ENCODE assay signal across 8 cellular contexts in the genomic region with DNA sequence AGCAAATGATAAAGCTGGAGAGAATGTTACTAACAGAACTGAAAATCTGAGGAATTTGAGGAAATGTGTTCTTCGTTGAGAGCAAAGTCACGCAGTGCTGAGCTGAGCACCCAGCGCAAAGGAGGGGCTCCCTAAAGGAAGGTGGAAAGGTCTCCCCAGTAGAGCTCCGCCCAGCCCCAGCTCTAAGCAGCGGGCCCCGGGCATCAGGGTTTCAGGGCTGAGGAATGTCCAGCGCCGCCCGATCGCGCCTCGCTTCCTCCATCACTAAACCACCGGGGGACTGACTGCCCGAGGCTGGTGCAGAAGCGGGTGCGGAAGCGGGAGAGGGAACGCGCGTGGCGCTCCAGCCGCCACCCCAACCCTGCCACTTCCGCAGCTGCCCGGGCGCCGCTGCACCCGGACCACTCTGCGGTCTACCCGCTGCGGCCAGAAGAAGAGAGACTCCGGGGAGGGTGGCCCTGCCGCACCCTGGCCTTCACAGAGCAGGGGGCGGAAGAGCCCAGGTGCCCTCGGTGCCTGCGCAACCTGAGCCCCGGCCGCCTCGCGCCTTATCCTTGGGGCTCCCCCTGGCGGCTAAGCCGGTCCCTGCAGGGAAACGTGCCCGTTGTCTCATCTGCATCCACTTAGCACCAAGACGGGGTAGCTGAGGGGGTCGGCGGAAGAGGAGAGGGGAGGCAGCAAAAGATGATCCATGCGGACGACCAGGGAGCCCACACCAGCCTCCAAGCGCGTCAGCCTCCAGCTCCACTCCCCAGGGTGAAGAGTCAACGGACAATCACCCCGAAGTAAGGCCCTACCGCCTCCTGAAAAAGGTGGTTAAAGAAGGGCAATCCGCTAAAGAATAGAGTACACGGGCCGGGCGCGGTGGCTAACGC. TPM values are rescaled to one million over a fixed set of nuclear protein-coding genes. Genes with fewer than 3 reads are reported as not detected.
DNase-seq lines count a peak whose midpoint lies in the region; ATAC-seq and TF ChIP-seq lines count a peak whose summit lies in the region.

No MANE protein-coding gene starts in this region.

- in situ Hi-C loops in G401 (cut with HindIII; ENCODE audit: low sequenced_read_pairs): no loop called here

- H2BK15ac ChIP-seq in H9 (ENCODE audit: low read depth, low read length): no peak overlapping the region

- H3K79me2 ChIP-seq in H9 (ENCODE audit: insufficient read depth, low read length) (no peaks in the 10 kb centered on the region), hepatocyte (no peaks in the 10 kb centered on the region)

- H2AK5ac ChIP-seq in H9 (ENCODE audit: insufficient read length, low read length): no peak overlapping the region

- H3K9me3 Mint-ChIP-seq in H9: peaks cover 4 to 8% of the 10 kb centered on the region in 2 experiments; a peak in 4 of 5 replicates

- TF ChIP-seq CTCF in H9 (conservative IDR thresholded peaks at IDR 0.05): peak; percentile 99
- peak; percentile 91 to 98 (median 96) for TF ChIP-seq CTCF in ascending aorta (IDR thresholded peaks at IDR 0.05)
- TF ChIP-seq CTCF in hepatocyte (IDR thresholded peaks at IDR 0.05; ENCODE audit: poor library complexity): peak; percentile 97
- peak; percentile 95 for TF ChIP-seq CTCF in retinal pigment epithelial cell (conservative IDR thresholded peaks at IDR 0.05; ENCODE audit: low read depth, low read length)

- H2BK20ac ChIP-seq in H9 (ENCODE audit: low read depth, low read length, poor library complexity, severe bottlenecking): no peak overlapping the region

- no peak overlapping the region for H3K27ac ChIP-seq in H9 (ENCODE audit: insufficient read length, low read depth, low read length)
- peak overlapping the region in 1 of 2 donors; percentile 34 for H3K27ac ChIP-seq in ascending aorta
- H3K27ac ChIP-seq in hepatocyte: peak overlapping the region; percentile 37

- intact Hi-C loops in ascending aorta (cut with DNase I): loop anchor here (1.0 to 5.0 kb wide), 4 partner anchors 77 to 248 kb away; no protein-coding TSS in a partner anchor

- H3K27me3 Mint-ChIP-seq in H9 (ENCODE audit: low read depth): peaks cover 41% of the 10 kb centered on the region
- peaks cover 13% of the 10 kb centered on the region for H3K27me3 Mint-ChIP-seq in T-helper 17 cell

- H2AFZ ChIP-seq in H9 (ENCODE audit: low read length) (no peak overlapping the region), hepatocyte (peak overlapping the region; percentile 66)

- peak overlapping the region; percentile 58; the same call in 1 of the 2 replicates for H3K14ac ChIP-seq in H9 (ENCODE audit: insufficient read depth, low read length)

- H3K4me1 ChIP-seq in H9 (ENCODE audit: insufficient read depth, low read length) (no peaks in the 10 kb centered on the region), ascending aorta (no peaks in the 10 kb centered on the region), hepatocyte (ENCODE audit: insufficient read depth) (peaks cover 4% of the 10 kb centered on the region)

- peak overlapping the region; percentile 54 to 71 for H3K4me3 Mint-ChIP-seq in H9
- peak overlapping the region; percentile 86 for H3K4me3 Mint-ChIP-seq in T-helper 17 cell

- H3K4me1 Mint-ChIP-seq in H9 (peaks cover 7 to 11% of the 10 kb centered on the region in 2 experiments), T-helper 17 cell (peaks cover 20% of the 10 kb centered on the region)

- H3K4me2 ChIP-seq in H9 (ENCODE audit: insufficient read depth, insufficient read length, low read length): peak overlapping the region; percentile 22
- H3K4me2 ChIP-seq in hepatocyte: peak overlapping the region; percentile 91

- H3T11ph ChIP-seq in H9 (ENCODE audit: low read length): no peak overlapping the region

- H3K23me2 ChIP-seq in H9 (ENCODE audit: insufficient read length, low read depth, low read length, poor library complexity, severe bottlenecking): peaks cover 5% of the 10 kb centered on the region

- H2BK120ac ChIP-seq in H9 (ENCODE audit: low read depth, low read length, poor library complexity, severe bottlenecking): no peak overlapping the region

- no CpG with 5 or more reads among the region's 59 CpGs for WGBS in H9 (ENCODE audit: extremely low coverage, insufficient read length, low lambda C conversion rate)
- WGBS in hepatocyte (ENCODE audit: low lambda C conversion rate, missing lambda C conversion rate): 7% methylated on average over 57 of the region's 59 CpGs

- H4K20me1 ChIP-seq in H9 (ENCODE audit: control insufficient read depth, insufficient read depth, insufficient read length) (no peaks in the 10 kb centered on the region), hepatocyte (ENCODE audit: insufficient read depth, poor library complexity, severe bottlenecking) (no peaks in the 10 kb centered on the region)

- H3K9me2 ChIP-seq in hepatocyte (replicated peaks; ENCODE audit: insufficient read depth): no peaks in the 10 kb centered on the region

- ATAC-seq in T-helper 17 cell (peak; percentile 92), HG02884 (IDR thresholded peaks at IDR 0.05; ENCODE audit: unreplicated experiment) (no peak)

- DNase-seq in G401 (ENCODE audit: low spot score) (peak; percentile 81), H9 (peak; percentile 96), NCI-H1105 (lab: John Stamatoyannopoulos, UW) (peak; percentile 85), T-helper 17 cell (peak; percentile 82 to 97 (median 87)), ascending aorta (ENCODE audit: low spot score in 2 of 2) (peak; percentile 41 to 90), hepatocyte (ENCODE audit: low spot score) (peak; percentile 88), retinal pigment epithelial cell (ENCODE audit: low read depth) (no peak)

- no peak overlapping the region for H2BK12ac ChIP-seq in H9 (ENCODE audit: insufficient read length, low read depth, low read length)

- no peak overlapping the region for H4K91ac ChIP-seq in H9 (ENCODE audit: insufficient read length, low read depth, low read length)

- H3K79me1 ChIP-seq in H9 (ENCODE audit: insufficient read depth, low read depth, low read length, poor library complexity, severe bottlenecking): no peaks in the 10 kb centered on the region

- no peak overlapping the region for H4K5ac ChIP-seq in H9 (ENCODE audit: insufficient read length, low read depth, low read length)

- no peak overlapping the region for H2BK5ac ChIP-seq in H9 (ENCODE audit: insufficient read length, low read length)

- H3K27me3 ChIP-seq in H9 (ENCODE audit: insufficient read depth, low read length) (no peaks in the 10 kb centered on the region), ascending aorta (no peaks in the 10 kb centered on the region), hepatocyte (no peaks in the 10 kb centered on the region)

- H3K23ac ChIP-seq in H9 (ENCODE audit: insufficient read length, low read depth, low read length): no peak overlapping the region

- peak overlapping the region; percentile 28 for H3K18ac ChIP-seq in H9 (ENCODE audit: insufficient read length, low read depth, low read length)

- no peak overlapping the region for H3K4ac ChIP-seq in H9 (ENCODE audit: low read depth, low read length)

- H3K9me3 ChIP-seq in H9 (ENCODE audit: control insufficient read depth, low read depth, low read length) (no peaks in the 10 kb centered on the region), T-helper 17 cell (ENCODE audit: control insufficient read depth, low read length, poor library complexity, severe bottlenecking) (no peaks in the 10 kb centered on the region), ascending aorta (no peaks in the 10 kb centered on the region), hepatocyte (ENCODE audit: low read depth) (no peaks in the 10 kb centered on the region)

- H3K56ac ChIP-seq in H9 (ENCODE audit: insufficient read length, low read depth, low read length): no peak overlapping the region

- no peaks in the 10 kb centered on the region for H3K36me3 ChIP-seq in ascending aorta
- no peaks in the 10 kb centered on the region for H3K36me3 ChIP-seq in hepatocyte (replicated peaks; ENCODE audit: insufficient read depth, low read depth)

- H3K36me3 Mint-ChIP-seq in H9 (ENCODE audit: insufficient read depth in 1 of 3, low read depth in 3 of 3) (no peaks in the 10 kb centered on the region; a peak in 1 of 7 replicates), T-helper 17 cell (ENCODE audit: low read depth) (no peaks in the 10 kb centered on the region)

- H3K9ac ChIP-seq in H9 (ENCODE audit: extremely low read depth, insufficient read length, low read length): no peak overlapping the region

- H4K8ac ChIP-seq in H9 (replicated peaks; ENCODE audit: insufficient read length, low read depth, low read length): no peak overlapping the region

- H3K4me3 ChIP-seq in ascending aorta (peak overlapping the region; percentile 60 to 79), hepatocyte (peak overlapping the region; percentile 66), retinal pigment epithelial cell (ENCODE audit: low read length) (peak overlapping the region; percentile 46)

- H3K27ac Mint-ChIP-seq in H9 (no peak overlapping the region), T-helper 17 cell (peak overlapping the region; percentile 93)

RNA-seq across cellular contexts. Expression of a gene that starts 12.4 kb away (rescaled TPM):
- 0.06 TPM in 1 of 2 replicates, not detected in the other for total RNA-seq in G401 (2014; rRNA removed; shearing (Covaris generic))
- 0.15 and 0.35 TPM in 2 replicates for total RNA-seq in H9 (2021)
- total RNA-seq in T-helper 17 cell: under 1 TPM in 1 of 2 donors, not detected in 1; 0.08 TPM
- total RNA-seq in ascending aorta: not detected
- total RNA-seq in hepatocyte: not detected in 2 replicates
- 1.6 and 1.9 TPM in 2 replicates for polyA plus RNA-seq in hepatocyte

RNA-seq across cellular contexts. Expression of a gene that starts 48.8 kb away (rescaled TPM):
- total RNA-seq in G401 (2014; rRNA removed; shearing (Covaris generic)): not detected in 2 replicates
- total RNA-seq in H9 (2021) (0.11 TPM in 1 of 2 replicates, not detected in the other), T-helper 17 cell (not detected), ascending aorta (2.3 TPM), hepatocyte (5.7 and 6.7 TPM in 2 replicates)
- polyA plus RNA-seq in hepatocyte: 26.0 and 26.1 TPM in 2 replicates

RNA-seq across cellular contexts. Expression of a gene that starts 58.0 kb away (rescaled TPM):
- 25.4 and 29.3 TPM in 2 replicates for total RNA-seq in G401 (2014; rRNA removed; shearing (Covaris generic))
- 25.8 and 30.1 TPM in 2 replicates for total RNA-seq in H9 (2021)
- 10 to 100 TPM; 24.3 to 27.9 TPM for total RNA-seq in T-helper 17 cell
- total RNA-seq in ascending aorta: 13.7 TPM
- total RNA-seq in hepatocyte: 19.4 and 21.1 TPM in 2 replicates
- 30.6 and 37.5 TPM in 2 replicates for polyA plus RNA-seq in hepatocyte

RNA-seq across cellular contexts. Expression of a gene that starts 58.3 kb away (rescaled TPM):
- total RNA-seq in G401 (2014; rRNA removed; shearing (Covaris generic)): 6.1 and 7.8 TPM in 2 replicates
- total RNA-seq in H9 (2021): 132 and 160 TPM in 2 replicates
- 100 to 1,000 TPM; 102 to 118 TPM for total RNA-seq in T-helper 17 cell
- total RNA-seq in ascending aorta: 36.0 TPM
- total RNA-seq in hepatocyte: 20.7 and 29.5 TPM in 2 replicates
- 272 and 299 TPM in 2 replicates for polyA plus RNA-seq in hepatocyte
